Comparison of ENCODE assay signal across 1 cellular context in the genomic region with DNA sequence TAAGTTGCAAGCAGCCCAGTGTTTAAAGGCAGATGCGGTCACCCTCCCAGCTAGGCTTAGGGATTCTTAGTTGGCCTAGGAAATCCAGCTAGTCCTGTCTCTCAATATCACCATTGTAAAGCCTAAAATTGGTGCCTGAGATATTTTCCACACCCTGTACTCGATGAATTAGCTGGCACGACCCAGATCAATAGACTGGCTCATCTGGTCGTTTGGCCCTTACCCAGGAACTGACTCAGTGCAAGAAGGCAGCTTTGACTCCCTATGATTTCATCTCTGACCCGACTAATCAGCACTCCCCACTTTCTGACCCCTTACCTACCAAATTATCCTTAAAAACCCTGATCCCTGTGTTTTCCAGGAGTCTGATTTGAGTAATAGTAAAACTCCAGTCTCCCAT.
TF ChIP-seq lines count a peak whose summit lies in the region.

No MANE protein-coding gene starts in this region.

TF ChIP-seq in HCT116, 20 proteins besides CTCF, POLR2A, EP300 and RAD21 (continued from another document):
- TF ChIP-seq, protein P1, sequence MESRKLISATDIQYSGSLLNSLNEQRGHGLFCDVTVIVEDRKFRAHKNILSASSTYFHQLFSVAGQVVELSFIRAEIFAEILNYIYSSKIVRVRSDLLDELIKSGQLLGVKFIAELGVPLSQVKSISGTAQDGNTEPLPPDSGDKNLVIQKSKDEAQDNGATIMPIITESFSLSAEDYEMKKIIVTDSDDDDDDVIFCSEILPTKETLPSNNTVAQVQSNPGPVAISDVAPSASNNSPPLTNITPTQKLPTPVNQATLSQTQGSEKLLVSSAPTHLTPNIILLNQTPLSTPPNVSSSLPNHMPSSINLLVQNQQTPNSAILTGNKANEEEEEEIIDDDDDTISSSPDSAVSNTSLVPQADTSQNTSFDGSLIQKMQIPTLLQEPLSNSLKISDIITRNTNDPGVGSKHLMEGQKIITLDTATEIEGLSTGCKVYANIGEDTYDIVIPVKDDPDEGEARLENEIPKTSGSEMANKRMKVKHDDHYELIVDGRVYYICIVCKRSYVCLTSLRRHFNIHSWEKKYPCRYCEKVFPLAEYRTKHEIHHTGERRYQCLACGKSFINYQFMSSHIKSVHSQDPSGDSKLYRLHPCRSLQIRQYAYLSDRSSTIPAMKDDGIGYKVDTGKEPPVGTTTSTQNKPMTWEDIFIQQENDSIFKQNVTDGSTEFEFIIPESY (IDR thresholded peaks at IDR 0.05; ENCODE audit: extremely low read depth, insufficient replicate concordance, low read length), result no peak
- TF ChIP-seq, protein P2, sequence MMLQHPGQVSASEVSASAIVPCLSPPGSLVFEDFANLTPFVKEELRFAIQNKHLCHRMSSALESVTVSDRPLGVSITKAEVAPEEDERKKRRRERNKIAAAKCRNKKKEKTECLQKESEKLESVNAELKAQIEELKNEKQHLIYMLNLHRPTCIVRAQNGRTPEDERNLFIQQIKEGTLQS (IDR thresholded peaks at IDR 0.05), result no peak
